Comparison of ENCODE assay signal across 8 cellular contexts in genomic region chr5:133552925-133553525, GRCh38. TPM values are rescaled to one million over a fixed set of nuclear protein-coding genes. Genes with fewer than 3 reads are reported as not detected.
DNase-seq lines count a peak whose midpoint lies in the region; ATAC-seq lines count a peak whose summit lies in the region.

No MANE protein-coding gene starts in this region.

- DNase-seq in G401 (ENCODE audit: low spot score), result peak; percentile 22
- peak; percentile 70 for DNase-seq in SK-MEL-5 (ENCODE audit: low read depth, low spot score)
- peak; percentile 28 for DNase-seq in activated gamma-delta T cell treated with anti-CD3 and anti-CD28 coated beads, Interleukin-2, amount 50 U/mL, for 16 hours (ENCODE audit: low read depth)
- DNase-seq in left ventricle myocardium superior, result peak; percentile 31
- peak; percentile 28 to 37 (median 37) for DNase-seq in stimulated activated CD4-positive, alpha-beta T cell treated with anti-CD3 and anti-CD28 coated beads, Interleukin-12 subunit alpha, Interleukin-12 subunit beta, amount 100 ng/mL, for 48 hours (ENCODE audit: low read depth in 2 of 3, low spot score in 1 of 3)

- in situ Hi-C loops in G401 (cut with HindIII; ENCODE audit: low sequenced_read_pairs), result no loop called here
- in situ Hi-C loops in SK-MEL-5 (cut with HindIII; ENCODE audit: low pct_unique_long_range_greater_than_20kb, low sequenced_read_pairs), result no loop called here

- intact Hi-C loops in left ventricle myocardium superior (cut with micrococcal nuclease), result no loop called here

- ATAC-seq in HG03139 (IDR thresholded peaks at IDR 0.05; ENCODE audit: unreplicated experiment) (peak; percentile 60), left ventricle myocardium superior (no peak), GM21447 (IDR thresholded peaks at IDR 0.05; ENCODE audit: unreplicated experiment) (no peak), GM18502 (IDR thresholded peaks at IDR 0.05; ENCODE audit: poor library complexity, unreplicated experiment) (no peak)

RNA-seq across cellular contexts. Expression of gene FSTL4, which starts 59.3 kb away (rescaled TPM):
- not detected in 2 replicates for total RNA-seq in G401 (2014; rRNA removed; shearing (Covaris generic))
- 2.1 and 3.6 TPM in 2 replicates for total RNA-seq in SK-MEL-5 (2014; rRNA removed; shearing (Covaris generic))
- polyA plus RNA-seq in SK-MEL-5 (2015; cell fraction: cytosol; rRNA removed), result 1.3 and 1.5 TPM in 2 replicates
- 0.66 and 2.1 TPM in 2 replicates for polyA plus RNA-seq in SK-MEL-5 (2015; cell fraction: nucleus; rRNA removed)
- not detected for total RNA-seq in left ventricle myocardium superior
